16 cellular contexts compared by ENCODE assay signal in genomic region chr20:19071902-19072498, GRCh38.
A peak's percentile ranks its signal among the peaks of the same experiment; 100 is the strongest.
DNase-seq lines count a peak whose midpoint lies in the region; ATAC-seq, FAIRE-seq and TF ChIP-seq lines count a peak whose summit lies in the region.
"Had no signal": no experiment of that assay in that cellular context is flagged by ENCODE, and none has a peak within 500 bp of the region (broad histone marks: within the 10 kb centered on the region; RNA-seq: fewer than 3 reads in every experiment).

No MANE protein-coding gene starts in this region.

- no peak overlapping the region; the same call in 1 of the 2 replicates for H2AFZ ChIP-seq in OCI-LY7 (ENCODE audit: low read length)

- H3K27ac ChIP-seq in DOHH2 (ENCODE audit: low read depth, low read length) (peak overlapping the region; percentile 83), OCI-LY7 (ENCODE audit: low read depth, low read length, poor library complexity, severe bottlenecking) (peak overlapping the region; percentile 62), neutrophil (peak overlapping the region; percentile 79)
- H3K27ac ChIP-seq: A549, KMS-11 had no signal

- BruUV-seq in OCI-LY7 (replicated peaks; lab: Mats Ljungman, UMichigan): no TSS peak

- H4K20me1 ChIP-seq in DOHH2 (ENCODE audit: control insufficient read depth, insufficient read depth, low read depth, low read length) (no peaks in the 10 kb centered on the region), OCI-LY7 (ENCODE audit: insufficient read depth, low read length) (no peaks in the 10 kb centered on the region)

- FAIRE-seq in GM12892 (lab: Jason Lieb, UNC): peak; percentile 14
- FAIRE-seq: A549, H54 had no signal

- no peak for TF ChIP-seq CTCF in DOHH2 (IDR thresholded peaks at IDR 0.05; ENCODE audit: low read depth, low read length, poor library complexity, severe bottlenecking)
- TF ChIP-seq CTCF in OCI-LY7 (conservative IDR thresholded peaks at IDR 0.05; ENCODE audit: low read length): no peak
- no peak for TF ChIP-seq CTCF in neutrophil (IDR thresholded peaks at IDR 0.05)

- DNase-seq in GM12892 (ENCODE audit: insufficient read length) (no peak), OCI-LY7 (ENCODE audit: low spot score) (no peak), putamen (ENCODE audit: low spot score) (no peak)
- DNase-seq: BE2C; Caco-2; CD8-positive, alpha-beta memory T cell; DND-41; GF-D8 had no signal

- peaks cover 2% of the 10 kb centered on the region; the same call in 1 of the 2 replicates for H3K9me3 ChIP-seq in DOHH2 (ENCODE audit: control insufficient read depth, insufficient read depth, low read length)
- H3K9me3 ChIP-seq in OCI-LY7 (ENCODE audit: low read length): no peaks in the 10 kb centered on the region
- H3K9me3 ChIP-seq in neutrophil: no peaks in the 10 kb centered on the region
- H3K9me3 ChIP-seq: BE2C had no signal

- H3K36me3 ChIP-seq in DOHH2 (ENCODE audit: control insufficient read depth, low read length) (no peaks in the 10 kb centered on the region), OCI-LY7 (ENCODE audit: insufficient read depth, low read length) (no peaks in the 10 kb centered on the region), neutrophil (no peaks in the 10 kb centered on the region)
- H3K36me3 ChIP-seq: BE2C had no signal

- H3K27me3 ChIP-seq in DOHH2 (ENCODE audit: control insufficient read depth, low read length) (no peaks in the 10 kb centered on the region), neutrophil (no peaks in the 10 kb centered on the region)
- H3K27me3 ChIP-seq: BE2C had no signal

- POLR2A ChIA-PET in OCI-LY7 (lab: Charles Lee): interaction anchor here (1.4 kb wide), 1 partner anchor 14 kb away, joined by 5 read pairs; no protein-coding TSS in a partner anchor

- no peaks in the 10 kb centered on the region for H3K79me2 ChIP-seq in DOHH2 (ENCODE audit: control insufficient read depth, low read length)
- H3K79me2 ChIP-seq in OCI-LY7 (ENCODE audit: insufficient read depth, low read depth, low read length): no peaks in the 10 kb centered on the region

- H3K4me2 ChIP-seq in DOHH2 (ENCODE audit: low read length) (peak overlapping the region; percentile 10; the same call in 1 of the 2 replicates), OCI-LY7 (ENCODE audit: low read length) (no peak overlapping the region)
- H3K4me2 ChIP-seq: A549, KMS-11 had no signal

- H3K4me3 ChIP-seq in DOHH2 (ENCODE audit: low read length) (no peak overlapping the region), OCI-LY7 (ENCODE audit: low read depth, low read length, poor library complexity, severe bottlenecking) (no peak overlapping the region), neutrophil (ENCODE audit: low read depth in 1 of 2, low read length in 1 of 2) (no peak overlapping the region)
- H3K4me3 ChIP-seq: A549 had no signal

- intact Hi-C loops in OCI-LY7 (cut with micrococcal nuclease; ENCODE audit: unreplicated experiment): loop anchor here (5.0 to 10.0 kb wide), 3 partner anchors 45 to 753 kb away; no protein-coding TSS in a partner anchor

- H3K4me1 ChIP-seq in DOHH2 (ENCODE audit: control insufficient read depth, low read length): peaks cover 57% of the 10 kb centered on the region
- peaks cover 34% of the 10 kb centered on the region for H3K4me1 ChIP-seq in OCI-LY7 (ENCODE audit: insufficient read depth, low read length, poor library complexity, severe bottlenecking)
- peaks cover 68 to 71% of the 10 kb centered on the region in 2 experiments for H3K4me1 ChIP-seq in neutrophil (ENCODE audit: control insufficient read depth in 1 of 2, insufficient read depth in 1 of 2, low read depth in 1 of 2, low read length in 1 of 2)
- H3K4me1 ChIP-seq: A549, BE2C, Caco-2 had no signal

- H3F3A ChIP-seq in DOHH2 (ENCODE audit: control insufficient read depth, insufficient read depth): no peaks in the 10 kb centered on the region

- ATAC-seq in HG03354 (IDR thresholded peaks at IDR 0.05; ENCODE audit: poor library complexity, severe bottlenecking, unreplicated experiment): no peak
- no peak for ATAC-seq in HG03135 (IDR thresholded peaks at IDR 0.05; ENCODE audit: unreplicated experiment)
- ATAC-seq: A549, HCT116 had no signal

- CTCF ChIA-PET in OCI-LY7 (lab: Charles Lee; ENCODE audit: unreplicated experiment): no interaction called here

- TF ChIP-seq POLR2A in GM12892 (IDR thresholded peaks at IDR 0.05; ENCODE audit: low read depth, low read length): no peak

- H3K9me2 ChIP-seq in DOHH2 (replicated peaks; ENCODE audit: control insufficient read depth, low read length) (no peaks in the 10 kb centered on the region), OCI-LY7 (ENCODE audit: insufficient read depth, low read length) (no peaks in the 10 kb centered on the region)
